In the genomic region with DNA sequence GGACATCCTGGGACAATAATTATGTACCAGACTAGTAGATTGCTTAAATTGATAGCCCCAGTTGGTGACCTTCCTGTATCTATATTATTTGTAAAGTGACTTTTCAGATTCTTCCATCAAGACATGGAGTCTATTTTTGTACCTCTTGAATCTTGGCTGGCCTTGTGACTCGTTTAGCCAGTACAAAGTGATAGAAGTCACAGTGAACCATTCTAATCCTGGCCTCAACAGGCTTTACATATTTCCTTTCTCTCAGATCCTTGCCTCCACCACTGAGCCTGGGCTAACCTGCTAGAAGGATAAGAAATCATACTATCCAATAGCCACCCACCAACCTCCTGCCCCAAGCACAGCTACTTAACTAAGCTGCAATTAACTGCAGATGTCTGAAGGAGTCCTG, we compare ENCODE assay signal across 25 cellular contexts. TPM values are rescaled to one million over a fixed set of nuclear protein-coding genes. Genes with fewer than 3 reads are reported as not detected.
DNase-seq lines count a peak whose midpoint lies in the region; ATAC-seq and TF ChIP-seq lines count a peak whose summit lies in the region.
"Had no signal": no experiment of that assay in that cellular context is flagged by ENCODE, and none has a peak within 500 bp of the region (broad histone marks: within the 10 kb centered on the region; RNA-seq: fewer than 3 reads in every experiment).

No MANE protein-coding gene starts in this region.

- peaks cover 0 to 7% (median 0%) of the 10 kb centered on the region in 4 donors for H3K27me3 ChIP-seq in esophagus muscularis mucosa
- H3K27me3 ChIP-seq: BE2C; BLaER1 treated with 17β-estradiol and CSF1 and Interleukin-3, amounts not matched to agents 10 nM and 100 nM had no signal

- DNase-seq in Right ventricle myocardium superior: no peak
- no peak for DNase-seq in cardiac septum (ENCODE audit: low spot score)
- peak; percentile 7 to 11 for DNase-seq in NCI-H446 (lab: John Stamatoyannopoulos, UW)
- peak; percentile 44 for DNase-seq in NCI-H82 (lab: John Stamatoyannopoulos, UW)
- DNase-seq in esophagus muscularis mucosa (ENCODE audit: extremely low spot score): peak; percentile 66
- no peak for DNase-seq in DMS53 treated with DMSO at 0.1 percent for 48 hours (lab: John Stamatoyannopoulos, UW; ENCODE audit: unreplicated experiment)
- no peak for DNase-seq in stimulated activated CD4-positive, alpha-beta T cell treated with anti-CD3 and anti-CD28 coated beads, Interleukin-12 subunit alpha, Interleukin-12 subunit beta, amount 100 ng/mL, for 4 hours
- DNase-seq: 8988T; ACHN; AML-193; BE2C; CD4-positive, alpha-beta T cell; CD8-positive, alpha-beta memory T cell; DMS 273 treated with DMSO at 0.1 percent for 48 hours; DMS79 treated with DMSO at 0.1 percent for 48 hours; GF-D8; H9 had no signal

- peak; percentile 68 for ATAC-seq in Right ventricle myocardium superior (ENCODE audit: poor library complexity)
- ATAC-seq in activated CD4-positive, CD25-positive, alpha-beta regulatory T cell treated with anti-CD3 and anti-CD28 coated beads, Interleukin-2, amount 50 U/mL, for 24 hours: no peak
- ATAC-seq: A549, GM23338, HCT116 had no signal

- intact Hi-C loops in Right ventricle myocardium superior (cut with DNase I) (no loop called here), cardiac septum (cut with DNase I) (no loop called here), esophagus muscularis mucosa (cut with DNase I) (no loop called here)

- H3K27ac ChIP-seq in esophagus muscularis mucosa (replicated peaks in 1 of 4): no peak overlapping the region
- H3K27ac ChIP-seq: A549; BLaER1 treated with 17β-estradiol and CSF1 and Interleukin-3, amounts not matched to agents 10 nM and 100 nM had no signal

- H3K4me3 ChIP-seq in esophagus muscularis mucosa: no peak overlapping the region
- H3K4me3 ChIP-seq: A549; BLaER1 treated with 17β-estradiol and CSF1 and Interleukin-3, amounts not matched to agents 10 nM and 100 nM; GM23338 had no signal

- WGBS in esophagus muscularis mucosa: 37% methylated on average over 1 of the region's 1 CpG

- no peak for TF ChIP-seq POLR2A in esophagus muscularis mucosa (IDR thresholded peaks at IDR 0.05; ENCODE audit: low read depth)

- TF ChIP-seq EP300 in esophagus muscularis mucosa (IDR thresholded peaks at IDR 0.05): no peak

- no peaks in the 10 kb centered on the region for H3K4me1 ChIP-seq in esophagus muscularis mucosa
- H3K4me1 ChIP-seq: A549; BE2C; BLaER1 treated with 17β-estradiol and CSF1 and Interleukin-3, amounts not matched to agents 10 nM and 100 nM had no signal

- no peaks in the 10 kb centered on the region for H3K9me3 ChIP-seq in esophagus muscularis mucosa
- H3K9me3 ChIP-seq: BE2C had no signal

- no peak for TF ChIP-seq CTCF in esophagus muscularis mucosa (IDR thresholded peaks at IDR 0.05)

- no peaks in the 10 kb centered on the region for H3K36me3 ChIP-seq in esophagus muscularis mucosa
- H3K36me3 ChIP-seq: BE2C; BLaER1 treated with 17β-estradiol and CSF1 and Interleukin-3, amounts not matched to agents 10 nM and 100 nM had no signal

RNA-seq across cellular contexts. Expression of gene SLC6A5, which starts 37.5 kb away (rescaled TPM):
- total RNA-seq in Right ventricle myocardium superior (not detected), cardiac septum (not detected), esophagus muscularis mucosa (not detected)
- total RNA-seq: CD4-positive, alpha-beta T cell; CD8-positive, alpha-beta memory T cell; Daoy; G401; GM23338; H4; H9 had no signal

Comparison
In these comparisons a context has a peak if more than half of its experiments do, and no peak if none do; other contexts are left out.
1. DNase-seq: peak in NCI-H446 (2 of 2), NCI-H82 (single experiment) and esophagus muscularis mucosa (single experiment); none in Right ventricle myocardium superior (single experiment), cardiac septum (single experiment), DMS53 treated with DMSO at 0.1 percent for 48 hours (single experiment) and stimulated activated CD4-positive, alpha-beta T cell treated with anti-CD3 and anti-CD28 coated beads, Interleukin-12 subunit alpha, Interleukin-12 subunit beta, amount 100 ng/mL, for 4 hours (single experiment).